Comparison of ENCODE assay signal across 17 cellular contexts in the genomic region with DNA sequence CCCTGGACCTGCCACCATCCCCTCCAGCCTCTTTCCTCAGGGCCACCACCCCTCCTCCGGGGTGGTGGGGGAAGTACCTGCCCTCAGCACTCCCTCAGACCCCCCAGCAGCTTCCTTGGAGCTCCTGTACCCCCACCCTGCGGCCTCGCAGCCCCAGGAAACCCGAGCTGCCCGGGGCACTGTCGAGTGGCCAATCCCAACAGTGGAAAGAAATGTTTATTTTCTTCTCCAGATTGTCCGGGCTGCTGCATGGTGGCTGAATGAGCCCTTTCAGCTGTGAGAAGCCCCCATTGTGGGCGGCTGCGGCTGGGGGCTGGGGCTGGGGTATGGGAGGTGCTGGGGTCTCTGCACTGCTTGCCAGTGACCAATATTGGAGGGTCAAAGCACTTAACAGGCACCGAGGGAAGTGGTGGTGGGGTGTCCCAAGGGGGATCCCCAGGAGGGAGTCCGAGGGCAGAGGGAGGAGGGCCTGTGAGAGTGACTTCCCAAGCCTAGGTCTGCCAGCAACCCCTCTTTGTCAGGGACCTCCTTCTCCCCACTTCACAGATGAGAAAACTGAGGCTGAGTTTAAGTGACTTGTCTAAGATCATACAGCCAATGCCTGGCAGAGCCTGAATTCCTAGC. TPM values are rescaled to one million over a fixed set of nuclear protein-coding genes. Genes with fewer than 3 reads are reported as not detected.
A peak's percentile ranks its signal among the peaks of the same experiment; 100 is the strongest.
DNase-seq lines count a peak whose midpoint lies in the region; ATAC-seq, FAIRE-seq and TF ChIP-seq lines count a peak whose summit lies in the region.
"Had no signal": no experiment of that assay in that cellular context is flagged by ENCODE, and none has a peak within 500 bp of the region (broad histone marks: within the 10 kb centered on the region; RNA-seq: fewer than 3 reads in every experiment).

No MANE protein-coding gene starts in this region.

- H3K23ac ChIP-seq in neuronal stem cell (ENCODE audit: low read depth, low read length, poor library complexity) = peak overlapping the region; percentile 89

- intact Hi-C loops in CD8-positive, alpha-beta T cell (cut with DNase I, micrococcal nuclease) = no loop called here

- H2BK5ac ChIP-seq in neuronal stem cell (ENCODE audit: low read length) = peak overlapping the region; percentile 79

- H3K36me3 ChIP-seq in CD8-positive, alpha-beta T cell (ENCODE audit: insufficient read depth, low read length) = peaks cover 84% of the 10 kb centered on the region
- H3K36me3 ChIP-seq in neuronal stem cell (replicated peaks in 1 of 2; ENCODE audit: control insufficient read depth in 2 of 2, insufficient read depth in 2 of 2, low read length in 2 of 2) = no peaks in the 10 kb centered on the region
- H3K36me3 ChIP-seq in tibial nerve = no peaks in the 10 kb centered on the region
- H3K36me3 ChIP-seq: BE2C, esophagus muscularis mucosa, thyroid gland had no signal

- H3K4me1 Mint-ChIP-seq in CD8-positive, alpha-beta T cell (ENCODE audit: low read depth) = peaks cover 43% of the 10 kb centered on the region
- H3K4me1 Mint-ChIP-seq in chondrocyte (ENCODE audit: low read depth) = no peaks in the 10 kb centered on the region
- H3K4me1 Mint-ChIP-seq: brain had no signal

- H3K9me3 ChIP-seq in CD8-positive, alpha-beta T cell (ENCODE audit: low read length) = no peaks in the 10 kb centered on the region
- H3K9me3 ChIP-seq in neuronal stem cell (replicated peaks in 1 of 2; ENCODE audit: control insufficient read depth in 2 of 2, insufficient read depth in 1 of 2, low read depth in 1 of 2, low read length in 2 of 2) (no peaks in the 10 kb centered on the region), tibial nerve (no peaks in the 10 kb centered on the region)
- H3K9me3 ChIP-seq: BE2C, esophagus muscularis mucosa, thyroid gland had no signal

- H2AFZ ChIP-seq in neuronal stem cell (ENCODE audit: low read length) = peak overlapping the region; percentile 66

- TF ChIP-seq CTCF in CD8-positive, alpha-beta T cell (IDR thresholded peaks at IDR 0.05) = no peak
- no peak for TF ChIP-seq CTCF in chondrocyte (IDR thresholded peaks at IDR 0.05)
- TF ChIP-seq CTCF in tibial nerve (IDR thresholded peaks at IDR 0.05) = no peak

- no peak for TF ChIP-seq POLR2A in GM12892 (IDR thresholded peaks at IDR 0.05; ENCODE audit: low read depth, low read length)
- no peak for TF ChIP-seq POLR2A in GM18505 (IDR thresholded peaks at IDR 0.05; ENCODE audit: borderline replicate concordance, extremely low read depth, insufficient read depth, insufficient read length)
- TF ChIP-seq POLR2A in tibial nerve (IDR thresholded peaks at IDR 0.05) = no peak

- peak in 2 of 7 experiments; percentile 9 to 31 for DNase-seq in CD8-positive, alpha-beta T cell
- DNase-seq in GM12892 (ENCODE audit: insufficient read length) = peak; percentile 30
- DNase-seq in chondrocyte (ENCODE audit: low spot score) = peak; percentile 62
- no peak for DNase-seq in neuronal stem cell (ENCODE audit: low spot score)
- DNase-seq in tibial nerve (ENCODE audit: low spot score in 2 of 2) = no peak
- DNase-seq: activated CD4-positive, alpha-beta T cell treated with anti-CD3 and anti-CD28 coated beads, Interleukin-2, amount 50 U/mL, for 4 hours; activated gamma-delta T cell; BE2C; NCI-H2081; right cardiac atrium; thyroid gland had no signal

- peak overlapping the region; percentile 97 for H2AK5ac ChIP-seq in neuronal stem cell (ENCODE audit: low read depth, low read length)

- no peak for ATAC-seq in CD8-positive, alpha-beta T cell
- ATAC-seq in GM18505 (IDR thresholded peaks at IDR 0.05; ENCODE audit: unreplicated experiment) = no peak
- no peak for ATAC-seq in HG03442 (IDR thresholded peaks at IDR 0.05; ENCODE audit: unreplicated experiment)
- ATAC-seq: right cardiac atrium had no signal

- no peak overlapping the region for H2BK120ac ChIP-seq in neuronal stem cell (ENCODE audit: low read depth, low read length)

- CTCF ChIA-PET in CD8-positive, alpha-beta T cell (lab: Charles Lee) = interaction anchor here (2.1 kb wide), 1 partner anchor 57 kb away, joined by 7 read pairs; no protein-coding TSS in a partner anchor

- H3K27me3 Mint-ChIP-seq in CD8-positive, alpha-beta T cell (ENCODE audit: low read depth) = no peaks in the 10 kb centered on the region
- peaks cover 7% of the 10 kb centered on the region for H3K27me3 Mint-ChIP-seq in chondrocyte (ENCODE audit: low read depth)
- H3K27me3 Mint-ChIP-seq: memory B cell had no signal

- no peak overlapping the region for H2BK12ac ChIP-seq in neuronal stem cell (ENCODE audit: low read length)

- H3K9ac ChIP-seq in neuronal stem cell (ENCODE audit: low read depth, low read length, poor library complexity) = no peak overlapping the region

- H3K79me1 ChIP-seq in neuronal stem cell (ENCODE audit: low read depth, low read length) = peaks cover 3% of the 10 kb centered on the region

- POLR2A ChIA-PET in CD8-positive, alpha-beta T cell (lab: Charles Lee) = no interaction called here

- no CpG with 5 or more reads among the region's 11 CpGs for WGBS in neuronal stem cell (ENCODE audit: extremely low coverage in 2 of 2, insufficient read length in 2 of 2, insufficient replicate concordance in 1 of 2), 2 donors
- WGBS in tibial nerve, 2 donors = 46 to 54% methylated on average over 11 of the region's 11 CpGs

- FAIRE-seq in GM12892 (lab: Jason Lieb, UNC) = no peak
- FAIRE-seq: GM18507 had no signal

- H3K27me3 ChIP-seq in CD8-positive, alpha-beta T cell (ENCODE audit: insufficient read depth, low read length) = no peaks in the 10 kb centered on the region
- H3K27me3 ChIP-seq in neuronal stem cell (ENCODE audit: control insufficient read depth in 3 of 3, insufficient read depth in 3 of 3, low read depth in 1 of 3, low read length in 3 of 3) (peaks cover 0 to 27% (median 0%) of the 10 kb centered on the region in 3 experiments), tibial nerve (peaks cover 0 to 47% of the 10 kb centered on the region in 2 donors)
- H3K27me3 ChIP-seq: BE2C, thyroid gland had no signal

- no peak for TF ChIP-seq EP300 in tibial nerve (IDR thresholded peaks at IDR 0.05)

- no peak overlapping the region for H3K4me3 ChIP-seq in CD8-positive, alpha-beta T cell (ENCODE audit: low read depth, low read length)
- no peak overlapping the region for H3K4me3 ChIP-seq in neuronal stem cell (ENCODE audit: low read length in 2 of 2)
- no peak overlapping the region for H3K4me3 ChIP-seq in tibial nerve
- H3K4me3 ChIP-seq: esophagus muscularis mucosa, thyroid gland had no signal

- no peaks in the 10 kb centered on the region for H3K9me3 Mint-ChIP-seq in CD8-positive, alpha-beta T cell
- peaks cover 3% of the 10 kb centered on the region for H3K9me3 Mint-ChIP-seq in chondrocyte (ENCODE audit: low read depth)
- H3K9me3 Mint-ChIP-seq: memory B cell had no signal

- no peak overlapping the region for H4K91ac ChIP-seq in neuronal stem cell (ENCODE audit: low read depth, low read length, poor library complexity)

- peak overlapping the region; percentile 92 for H2BK15ac ChIP-seq in neuronal stem cell (ENCODE audit: low read length)

- no peak overlapping the region for H3K27ac ChIP-seq in CD8-positive, alpha-beta T cell (ENCODE audit: low read depth, low read length)
- H3K27ac ChIP-seq in neuronal stem cell (replicated peaks; ENCODE audit: low read length) (no peak overlapping the region), tibial nerve (no peak overlapping the region)
- H3K27ac ChIP-seq: esophagus muscularis mucosa, thyroid gland had no signal

- no peak overlapping the region for H3K4ac ChIP-seq in neuronal stem cell (ENCODE audit: low read length)

- peak overlapping the region; percentile 29 for H4K8ac ChIP-seq in neuronal stem cell (ENCODE audit: low read depth, low read length)

- peak overlapping the region; percentile 86 for H3K14ac ChIP-seq in neuronal stem cell (ENCODE audit: low read length)

- peaks cover 88% of the 10 kb centered on the region for H3K36me3 Mint-ChIP-seq in CD8-positive, alpha-beta T cell
- H3K36me3 Mint-ChIP-seq in chondrocyte (ENCODE audit: low read depth) = no peaks in the 10 kb centered on the region

- H3K4me1 ChIP-seq in CD8-positive, alpha-beta T cell (ENCODE audit: insufficient read depth, low read length) = peaks cover 41% of the 10 kb centered on the region
- H3K4me1 ChIP-seq in neuronal stem cell (ENCODE audit: control insufficient read depth in 2 of 2, insufficient read depth in 1 of 2, low read depth in 1 of 2, low read length in 2 of 2) (peaks cover 0 to 3% of the 10 kb centered on the region in 2 donors), tibial nerve (no peaks in the 10 kb centered on the region)
- H3K4me1 ChIP-seq: BE2C, esophagus muscularis mucosa, thyroid gland had no signal

- no peak overlapping the region for H3K4me3 Mint-ChIP-seq in CD8-positive, alpha-beta T cell
- H3K4me3 Mint-ChIP-seq in chondrocyte (ENCODE audit: unreplicated experiment) = no peak overlapping the region
- H3K4me3 Mint-ChIP-seq: brain, memory B cell had no signal

- no peak overlapping the region for H3K4me2 ChIP-seq in neuronal stem cell (ENCODE audit: insufficient read depth, low read length, poor library complexity, severe bottlenecking)

- peak overlapping the region; percentile 55 for H3K27ac Mint-ChIP-seq in CD8-positive, alpha-beta T cell
- H3K27ac Mint-ChIP-seq in chondrocyte (ENCODE audit: unreplicated experiment) = no peak overlapping the region
- H3K27ac Mint-ChIP-seq: brain, memory B cell had no signal

- peak overlapping the region; percentile 83 for H3K18ac ChIP-seq in neuronal stem cell (ENCODE audit: low read length)

RNA-seq across cellular contexts. Expression of a gene that starts 25.2 kb away (rescaled TPM):
- 100 to 1,000 TPM; 423 to 424 TPM for total RNA-seq in CD8-positive, alpha-beta T cell
- 38.6 TPM for polyA plus RNA-seq in GM12892 (2012; ENCODE audit: missing spikeins)
- total RNA-seq in chondrocyte (1.8 to 2.9 TPM in 2 of 3 replicates, not detected in the other), tibial nerve (1 to 10 TPM in 3 of 4 donors, under 1 TPM in 1; 0.22 to 3.3 (median 1.2) TPM)
- polyA plus RNA-seq in neuronal stem cell (2013, experiment 1 of 2) = 0.15 TPM
- 0.25 TPM for polyA plus RNA-seq in neuronal stem cell (2013, experiment 2 of 2)

Comparison
In these comparisons a context has a peak if more than half of its experiments do, and no peak if none do; other contexts are left out.
1. DNase-seq: peak in GM12892 (single experiment) and chondrocyte (single experiment); none in neuronal stem cell (single experiment) and tibial nerve (0 of 2).
2. RNA of a gene that starts 25.2 kb away (total RNA-seq): 423 to 424 TPM in CD8-positive, alpha-beta T cell; 1.8 to 2.9 TPM in chondrocyte and 0.22 to 3.3 TPM in tibial nerve; every median in the first group is over 10 times any median in the second.